ENCODE assay signal across 9 cellular contexts in genomic region chr5:171450423-171451246, GRCh38. TPM values are rescaled to one million over a fixed set of nuclear protein-coding genes. Genes with fewer than 3 reads are reported as not detected.
DNase-seq lines count a peak whose midpoint lies in the region; ATAC-seq lines count a peak whose summit lies in the region.
"Had no signal": no experiment of that assay in that cellular context is flagged by ENCODE, and none has a peak within 500 bp of the region (broad histone marks: within the 10 kb centered on the region; RNA-seq: fewer than 3 reads in every experiment).

No MANE protein-coding gene starts in this region.

- peak; percentile 7 for DNase-seq in T-helper 2 cell treated with Interferon-gamma antibody and Interleukin-4, amounts not matched to agents 5 μg/mL and 100 μg/mL, for 36 hours (ENCODE audit: low spot score)
- DNase-seq in T-helper 2 cell (no peak), hepatic stellate cell (ENCODE audit: low spot score) (peak; percentile 73), SHP77 (lab: John Stamatoyannopoulos, UW) (no peak)
- peak; percentile 53 for DNase-seq in activated naive CD8-positive, alpha-beta T cell treated with anti-CD3 and anti-CD28 coated beads for 36 hours

- H3K36me3 Mint-ChIP-seq in T-helper 2 cell treated with Interferon-gamma antibody and Interleukin-4, amounts not matched to agents 5 μg/mL and 100 μg/mL, for 36 hours (ENCODE audit: low read depth): no peaks in the 10 kb centered on the region
- H3K36me3 Mint-ChIP-seq in activated naive CD8-positive, alpha-beta T cell treated with anti-CD3 and anti-CD28 coated beads for 36 hours: no peaks in the 10 kb centered on the region
- H3K36me3 Mint-ChIP-seq: CD4-positive, CD25-positive, alpha-beta regulatory T cell had no signal

- peaks cover 20% of the 10 kb centered on the region for H3K4me1 ChIP-seq in skeletal muscle satellite cell (ENCODE audit: control insufficient read depth, insufficient read depth, low read length)

- H3K9me3 Mint-ChIP-seq in T-helper 2 cell treated with Interferon-gamma antibody and Interleukin-4, amounts not matched to agents 5 μg/mL and 100 μg/mL, for 36 hours: no peaks in the 10 kb centered on the region
- H3K9me3 Mint-ChIP-seq in activated naive CD8-positive, alpha-beta T cell treated with anti-CD3 and anti-CD28 coated beads for 36 hours: no peaks in the 10 kb centered on the region
- H3K9me3 Mint-ChIP-seq: CD4-positive, CD25-positive, alpha-beta regulatory T cell had no signal

- H3K27me3 ChIP-seq in skeletal muscle satellite cell (ENCODE audit: control insufficient read depth, insufficient read depth, low read length): peaks cover 3% of the 10 kb centered on the region

- peaks cover 50% of the 10 kb centered on the region for H3K27me3 Mint-ChIP-seq in T-helper 2 cell treated with Interferon-gamma antibody and Interleukin-4, amounts not matched to agents 5 μg/mL and 100 μg/mL, for 36 hours (ENCODE audit: low read depth)
- peaks cover 57% of the 10 kb centered on the region for H3K27me3 Mint-ChIP-seq in activated naive CD8-positive, alpha-beta T cell treated with anti-CD3 and anti-CD28 coated beads for 36 hours

- no peaks in the 10 kb centered on the region for H3K36me3 ChIP-seq in skeletal muscle satellite cell (ENCODE audit: insufficient read depth, low read length)

- peak overlapping the region; percentile 77 for H3K4me2 ChIP-seq in skeletal muscle satellite cell (ENCODE audit: low read length)

- H3K9me3 ChIP-seq in skeletal muscle satellite cell (replicated peaks; ENCODE audit: low read length): no peaks in the 10 kb centered on the region

- H3K4me3 Mint-ChIP-seq in T-helper 2 cell treated with Interferon-gamma antibody and Interleukin-4, amounts not matched to agents 5 μg/mL and 100 μg/mL, for 36 hours: no peak overlapping the region
- H3K4me3 Mint-ChIP-seq in activated naive CD8-positive, alpha-beta T cell treated with anti-CD3 and anti-CD28 coated beads for 36 hours: no peak overlapping the region

- H3K4me3 ChIP-seq in skeletal muscle satellite cell (ENCODE audit: low read length): peak overlapping the region; percentile 60

- peak overlapping the region; percentile 78 for H3K9ac ChIP-seq in skeletal muscle satellite cell (ENCODE audit: low read depth, low read length)

- H3K4me1 Mint-ChIP-seq in T-helper 2 cell treated with Interferon-gamma antibody and Interleukin-4, amounts not matched to agents 5 μg/mL and 100 μg/mL, for 36 hours (ENCODE audit: low read depth): peaks cover 2% of the 10 kb centered on the region
- peaks cover 4% of the 10 kb centered on the region for H3K4me1 Mint-ChIP-seq in activated naive CD8-positive, alpha-beta T cell treated with anti-CD3 and anti-CD28 coated beads for 36 hours

- no peak overlapping the region for H3K27ac Mint-ChIP-seq in T-helper 2 cell treated with Interferon-gamma antibody and Interleukin-4, amounts not matched to agents 5 μg/mL and 100 μg/mL, for 36 hours
- no peak overlapping the region for H3K27ac Mint-ChIP-seq in activated naive CD8-positive, alpha-beta T cell treated with anti-CD3 and anti-CD28 coated beads for 36 hours
- H3K27ac Mint-ChIP-seq: CD4-positive, CD25-positive, alpha-beta regulatory T cell had no signal

- ATAC-seq in HG02623 (IDR thresholded peaks at IDR 0.05; ENCODE audit: unreplicated experiment) (no peak), GM21390 (IDR thresholded peaks at IDR 0.05; ENCODE audit: unreplicated experiment) (no peak)

RNA-seq across cellular contexts. Expression of gene FGF18, which starts 31.2 kb away (rescaled TPM):
- under 1 TPM; 0.21 to 0.28 TPM for total RNA-seq in activated naive CD8-positive, alpha-beta T cell treated with anti-CD3 and anti-CD28 coated beads for 36 hours
- under 0.01 TPM in 1 of 2 replicates, not detected in the other for total RNA-seq in skeletal muscle satellite cell (2012; rRNA removed)

Comparison
In these comparisons a context has a peak if more than half of its experiments do, and no peak if none do; other contexts are left out.
1. DNase-seq: peak in T-helper 2 cell treated with Interferon-gamma antibody and Interleukin-4, amounts not matched to agents 5 μg/mL and 100 μg/mL, for 36 hours (single experiment), activated naive CD8-positive, alpha-beta T cell treated with anti-CD3 and anti-CD28 coated beads for 36 hours (single experiment) and hepatic stellate cell (single experiment); none in T-helper 2 cell (0 of 5) and SHP77 (0 of 2).